ENCODE assay signal across 30 cellular contexts in genomic region chr9:133307271-133307670, GRCh38. TPM values are rescaled to one million over a fixed set of nuclear protein-coding genes. Genes with fewer than 3 reads are reported as not detected.
"Had no signal": no experiment of that assay in that cellular context is flagged by ENCODE, and none has a peak within 500 bp of the region (broad histone marks: within the 10 kb centered on the region; RNA-seq: fewer than 3 reads in every experiment).

No MANE protein-coding gene starts in this region.

- H3K4me1 ChIP-seq: adrenal gland, body of pancreas, breast epithelium, foreskin keratinocyte, gastrocnemius medialis, heart left ventricle had no signal

- H3K27ac ChIP-seq: adrenal gland, body of pancreas, breast epithelium, cardiac muscle cell, coronary artery, dorsolateral prefrontal cortex, foreskin keratinocyte, gastrocnemius medialis, heart left ventricle had no signal

- H3K9me3 ChIP-seq: adrenal gland, body of pancreas, breast epithelium, gastrocnemius medialis, heart left ventricle had no signal

- H3K27ac Mint-ChIP-seq: activated CD4-positive, alpha-beta memory T cell treated with anti-CD3 and anti-CD28 coated beads for 36 hours; activated CD4-positive, alpha-beta T cell treated with anti-CD3 and anti-CD28 coated beads for 36 hours; activated CD4-positive, alpha-beta T cell treated with anti-CD3 and anti-CD28 coated beads, Interleukin-2, amount 10 ng/mL, durations not matched to agents 24 days and 14 days; activated naive CD4-positive, alpha-beta T cell treated with anti-CD3 and anti-CD28 coated beads for 36 hours; activated naive CD4-positive, alpha-beta T cell treated with anti-CD3 and anti-CD28 coated beads, Interleukin-2, amount 50 U/mL, for 24 hours; activated naive CD8-positive, alpha-beta T cell treated with anti-CD3 and anti-CD28 coated beads for 36 hours; activated naive CD8-positive, alpha-beta T cell treated with anti-CD3 and anti-CD28 coated beads, Interleukin-2, amount 50 U/mL, for 24 hours; activated T-helper 1 cell treated with anti-CD3 and anti-CD28 coated beads, Interleukin-12 subunit alpha, Interleukin-12 subunit beta, Interleukin-2, Interleukin-4 antibody, amounts not matched to agents 30 ng/mL and 10 ng/mL and 1 ng/mL, durations not matched to agents 14 hours and 24 hours and 36 hours; activated T-helper 2 cell treated with anti-CD3 and anti-CD28 coated beads, Interferon-gamma antibody, Interleukin-2, Interleukin-4, amounts not matched to agents 10 μg/mL and 5 μg/mL and 100 μg/mL, durations not matched to agents 14 hours and 24 hours and 36 hours; dendritic cell treated with granulocyte-macrophage colony-stimulating factor and Interleukin-4, amounts not matched to agents 40 ng/mL and 50 ng/mL, for 4 days; endodermal cell had no signal

- DNase-seq: activated CD4-positive, alpha-beta memory T cell treated with anti-CD3 and anti-CD28 coated beads for 36 hours; activated CD4-positive, alpha-beta T cell treated with anti-CD3 and anti-CD28 coated beads for 36 hours; activated CD4-positive, alpha-beta T cell treated with anti-CD3 and anti-CD28 coated beads, Interleukin-2, amount 10 ng/mL, durations not matched to agents 24 days and 14 days; activated CD4-positive, CD25-positive, alpha-beta regulatory T cell; activated CD4-positive, CD25-positive, alpha-beta regulatory T cell treated with anti-CD3 and anti-CD28 coated beads, Interleukin-2, amount 50 U/mL, for 72 hours; activated naive CD4-positive, alpha-beta T cell treated with anti-CD3 and anti-CD28 coated beads for 36 hours; activated naive CD8-positive, alpha-beta T cell treated with anti-CD3 and anti-CD28 coated beads for 36 hours; activated naive CD8-positive, alpha-beta T cell treated with anti-CD3 and anti-CD28 coated beads, Interleukin-2, amount 50 U/mL, for 24 hours; activated T-cell treated with anti-CD3 and anti-CD28 coated beads, Interleukin-2, amount 50 U/mL, for 48 hours; amygdala; aorta; body of pancreas; central memory CD4-positive, alpha-beta T cell; effector memory CD4-positive, alpha-beta T cell; endodermal cell; foreskin keratinocyte; gastrocnemius medialis; glutamatergic neuron; heart left ventricle; T-helper 2 cell had no signal

- H3K4me3 Mint-ChIP-seq: activated CD4-positive, alpha-beta memory T cell treated with anti-CD3 and anti-CD28 coated beads for 36 hours; activated CD4-positive, alpha-beta T cell treated with anti-CD3 and anti-CD28 coated beads for 36 hours; activated CD4-positive, alpha-beta T cell treated with anti-CD3 and anti-CD28 coated beads, Interleukin-2, amount 10 ng/mL, durations not matched to agents 24 days and 14 days; activated naive CD4-positive, alpha-beta T cell treated with anti-CD3 and anti-CD28 coated beads for 36 hours; activated naive CD4-positive, alpha-beta T cell treated with anti-CD3 and anti-CD28 coated beads, Interleukin-2, amount 50 U/mL, for 24 hours; activated naive CD8-positive, alpha-beta T cell treated with anti-CD3 and anti-CD28 coated beads for 36 hours; activated naive CD8-positive, alpha-beta T cell treated with anti-CD3 and anti-CD28 coated beads, Interleukin-2, amount 50 U/mL, for 24 hours; activated T-helper 1 cell treated with anti-CD3 and anti-CD28 coated beads, Interleukin-12 subunit alpha, Interleukin-12 subunit beta, Interleukin-2, Interleukin-4 antibody, amounts not matched to agents 30 ng/mL and 10 ng/mL and 1 ng/mL, durations not matched to agents 14 hours and 24 hours and 36 hours; dendritic cell treated with granulocyte-macrophage colony-stimulating factor and Interleukin-4, amounts not matched to agents 40 ng/mL and 50 ng/mL, for 4 days; endodermal cell had no signal

- H3K36me3 ChIP-seq: adrenal gland, breast epithelium, cardiac muscle cell, gastrocnemius medialis, heart left ventricle had no signal

- H3K9me3 Mint-ChIP-seq: activated CD4-positive, alpha-beta memory T cell treated with anti-CD3 and anti-CD28 coated beads for 36 hours; activated CD4-positive, alpha-beta T cell treated with anti-CD3 and anti-CD28 coated beads, Interleukin-2, amount 10 ng/mL, durations not matched to agents 24 days and 14 days; activated naive CD4-positive, alpha-beta T cell treated with anti-CD3 and anti-CD28 coated beads for 36 hours; activated naive CD4-positive, alpha-beta T cell treated with anti-CD3 and anti-CD28 coated beads, Interleukin-2, amount 50 U/mL, for 24 hours; activated naive CD8-positive, alpha-beta T cell treated with anti-CD3 and anti-CD28 coated beads for 36 hours; activated naive CD8-positive, alpha-beta T cell treated with anti-CD3 and anti-CD28 coated beads, Interleukin-2, amount 50 U/mL, for 24 hours; activated T-helper 1 cell treated with anti-CD3 and anti-CD28 coated beads, Interleukin-12 subunit alpha, Interleukin-12 subunit beta, Interleukin-2, Interleukin-4 antibody, amounts not matched to agents 30 ng/mL and 10 ng/mL and 1 ng/mL, durations not matched to agents 14 hours and 24 hours and 36 hours; activated T-helper 2 cell treated with anti-CD3 and anti-CD28 coated beads, Interferon-gamma antibody, Interleukin-2, Interleukin-4, amounts not matched to agents 10 μg/mL and 5 μg/mL and 100 μg/mL, durations not matched to agents 14 hours and 24 hours and 36 hours had no signal

- H3K27me3 ChIP-seq: body of pancreas, cardiac muscle cell had no signal

- H3K36me3 Mint-ChIP-seq: activated CD4-positive, alpha-beta memory T cell treated with anti-CD3 and anti-CD28 coated beads for 36 hours; activated naive CD8-positive, alpha-beta T cell treated with anti-CD3 and anti-CD28 coated beads for 36 hours had no signal

- H3K4me1 Mint-ChIP-seq: activated CD4-positive, alpha-beta T cell treated with anti-CD3 and anti-CD28 coated beads for 36 hours; activated CD4-positive, alpha-beta T cell treated with anti-CD3 and anti-CD28 coated beads, Interleukin-2, amount 10 ng/mL, durations not matched to agents 24 days and 14 days; activated naive CD4-positive, alpha-beta T cell treated with anti-CD3 and anti-CD28 coated beads, Interleukin-2, amount 50 U/mL, for 24 hours; activated naive CD8-positive, alpha-beta T cell treated with anti-CD3 and anti-CD28 coated beads for 36 hours; activated naive CD8-positive, alpha-beta T cell treated with anti-CD3 and anti-CD28 coated beads, Interleukin-2, amount 50 U/mL, for 24 hours; endodermal cell had no signal

- ATAC-seq: activated CD4-positive, alpha-beta T cell treated with anti-CD3 and anti-CD28 coated beads for 36 hours; activated naive CD8-positive, alpha-beta T cell treated with anti-CD3 and anti-CD28 coated beads, Interleukin-2, amount 50 U/mL, for 24 hours; esophagus mucosa; foreskin keratinocyte; gastrocnemius medialis had no signal

- H3K27me3 Mint-ChIP-seq: activated CD4-positive, alpha-beta T cell treated with anti-CD3 and anti-CD28 coated beads for 36 hours; activated CD4-positive, alpha-beta T cell treated with anti-CD3 and anti-CD28 coated beads, Interleukin-2, amount 10 ng/mL, durations not matched to agents 24 days and 14 days had no signal

- H3K4me3 ChIP-seq: adrenal gland, body of pancreas, breast epithelium, cardiac muscle cell, coronary artery, dorsolateral prefrontal cortex, gastrocnemius medialis, heart left ventricle had no signal

RNA-seq across cellular contexts. Expression of gene ABO, which starts 32.3 kb away (rescaled TPM):
- total RNA-seq: activated CD4-positive, alpha-beta memory T cell treated with anti-CD3 and anti-CD28 coated beads for 36 hours; activated naive CD4-positive, alpha-beta T cell treated with anti-CD3 and anti-CD28 coated beads for 36 hours; activated naive CD8-positive, alpha-beta T cell treated with anti-CD3 and anti-CD28 coated beads for 36 hours; foreskin keratinocyte had no signal
